ENCODE assay signal across 8 cellular contexts in genomic region chr17:54968259-54968953, GRCh38. TPM values are rescaled to one million over a fixed set of nuclear protein-coding genes. Genes with fewer than 3 reads are reported as not detected.
DNase-seq lines count a peak whose midpoint lies in the region; ATAC-seq and TF ChIP-seq lines count a peak whose summit lies in the region.

TSS of gene COX11 (minus strand) at chr17:54968654. CDS start at chr17:54968646, 8 bp downstream.
TSS of gene STXBP4 (plus strand) at chr17:54968765. CDS start at chr17:54986220, 17,455 bp downstream.

- H3K9me3 ChIP-seq in spleen, result no peaks in the 10 kb centered on the region

- peak; percentile 42 for TF ChIP-seq CTCF in AG10803 (conservative IDR thresholded peaks at IDR 0.05; ENCODE audit: low read length)
- no peak for TF ChIP-seq CTCF in activated B cell treated with CpG ODN at 0.5 μM for 24 hours (IDR thresholded peaks at IDR 0.05)
- peak in 7 of 11 experiments; percentile 17 to 52 (median 41) for TF ChIP-seq CTCF in spleen (IDR thresholded peaks at IDR 0.05 in 8 of 11, conservative IDR thresholded peaks at IDR 0.05 in 3 of 11)

- H3K4me3 Mint-ChIP-seq in activated B cell treated with CpG ODN at 0.5 μM for 24 hours, result no peak within 1 kb of the TSS
- no peak within 1 kb of the TSS for H3K4me3 Mint-ChIP-seq in central memory CD8-positive, alpha-beta T cell

- no peaks in the 10 kb centered on the region for H3K9me3 Mint-ChIP-seq in activated B cell treated with CpG ODN at 0.5 μM for 24 hours
- H3K9me3 Mint-ChIP-seq in central memory CD8-positive, alpha-beta T cell, result no peaks in the 10 kb centered on the region

- H3K27ac ChIP-seq in spleen, result peak within 1 kb of the TSS; percentile 74 to 90 (median 85)

- H3K36me3 Mint-ChIP-seq in activated B cell treated with CpG ODN at 0.5 μM for 24 hours (ENCODE audit: low read depth), result peaks cover 15% of the 10 kb centered on the region
- H3K36me3 Mint-ChIP-seq in central memory CD8-positive, alpha-beta T cell (ENCODE audit: insufficient read depth), result peaks cover 17% of the 10 kb centered on the region

- H3K4me3 ChIP-seq in AG10803 (ENCODE audit: low read length), result peak within 1 kb of the TSS; percentile 94
- H3K4me3 ChIP-seq in spleen, result peak within 1 kb of the TSS; percentile 70 to 97 (median 92)

- H3K27me3 ChIP-seq in spleen (replicated peaks in 1 of 7), result no peaks in the 10 kb centered on the region

- H3K27me3 Mint-ChIP-seq in activated B cell treated with CpG ODN at 0.5 μM for 24 hours, result no peaks in the 10 kb centered on the region
- no peaks in the 10 kb centered on the region for H3K27me3 Mint-ChIP-seq in central memory CD8-positive, alpha-beta T cell

- no peak within 1 kb of the TSS for H3K27ac Mint-ChIP-seq in activated B cell treated with CpG ODN at 0.5 μM for 24 hours
- H3K27ac Mint-ChIP-seq in central memory CD8-positive, alpha-beta T cell (ENCODE audit: low read depth), result no peak within 1 kb of the TSS

- peak; percentile 95 for DNase-seq in AG10803 (ENCODE audit: low read depth)
- peak; percentile 89 for DNase-seq in NCI-H2227 treated with DMSO at 0.1 percent for 48 hours (lab: John Stamatoyannopoulos, UW)
- peak; percentile 90 for DNase-seq in activated B cell treated with CpG ODN at 0.5 μM for 24 hours
- peak; percentile 86 to 92 for DNase-seq in central memory CD8-positive, alpha-beta T cell (ENCODE audit: low spot score in 2 of 2)
- DNase-seq in iris pigment epithelial cell (ENCODE audit: low read depth), result peak; percentile 97
- peak; percentile 98 for DNase-seq in spleen

- ATAC-seq in GM19025 (IDR thresholded peaks at IDR 0.05; ENCODE audit: low read depth, unreplicated experiment), result peak; percentile 90
- ATAC-seq in HG03196 (IDR thresholded peaks at IDR 0.05; ENCODE audit: unreplicated experiment), result peak; percentile 92
- peak; percentile 97 for ATAC-seq in activated B cell treated with CpG ODN at 0.5 μM for 24 hours (ENCODE audit: low read depth)
- peak; percentile 92 for ATAC-seq in central memory CD8-positive, alpha-beta T cell (replicated peaks; ENCODE audit: extremely low read depth, poor library complexity, severe bottlenecking)

- TF ChIP-seq POLR2A in spleen (IDR thresholded peaks at IDR 0.05), result peak in 1 of 3 donors; percentile 79

- H3K4me1 ChIP-seq in spleen, result peaks cover 10 to 50% (median 32%) of the 10 kb centered on the region in 6 donors

- intact Hi-C loops in activated B cell treated with CpG ODN at 0.5 μM for 24 hours (cut with micrococcal nuclease) (loop anchor here (1.0 to 10.0 kb wide), 5 partner anchors 266 to 784 kb away; partner anchors contain the start of genes HLF and PCTP), spleen (cut with DNase I; ENCODE audit: low total_unique reads) (no loop called here)

- peaks cover 0 to 23% (median 7%) of the 10 kb centered on the region in 6 donors for H3K36me3 ChIP-seq in spleen

- peaks cover 24% of the 10 kb centered on the region for H3K4me1 Mint-ChIP-seq in activated B cell treated with CpG ODN at 0.5 μM for 24 hours
- H3K4me1 Mint-ChIP-seq in central memory CD8-positive, alpha-beta T cell, result peaks cover 25% of the 10 kb centered on the region

- 0% methylated on average over 52 to 56 of the region's 56 CpGs for WGBS in spleen, 5 donors

- POLR2A ChIA-PET in activated B cell treated with CpG ODN at 0.5 μM for 24 hours (lab: Charles Lee), result no interaction called here

- CTCF ChIA-PET in activated B cell treated with CpG ODN at 0.5 μM for 24 hours (lab: Charles Lee), result interaction anchor here (1.1 kb wide), 1 partner anchor 24 kb away, joined by 4 read pairs; no protein-coding TSS in a partner anchor

RNA-seq across cellular contexts. Expression of gene COX11, which starts in this region (rescaled TPM):
- total RNA-seq in activated B cell treated with CpG ODN at 0.5 μM for 24 hours (38.5 and 46.5 TPM in 2 replicates), spleen (10 to 100 TPM; 30.8 to 47.0 (median 37.8) TPM)
- polyA plus RNA-seq in spleen, result 10 to 100 TPM; 20.4 to 25.9 (median 20.8) TPM

RNA-seq across cellular contexts. Expression of gene STXBP4, which starts in this region (rescaled TPM):
- total RNA-seq in activated B cell treated with CpG ODN at 0.5 μM for 24 hours (6.9 and 9.5 TPM in 2 replicates), spleen (10 to 100 TPM in 4 of 7 donors, 1 to 10 TPM in 3; 4.8 to 45.5 (median 11.4) TPM)
- under 1 TPM; 0.67 to 0.93 (median 0.70) TPM for polyA plus RNA-seq in spleen

Comparison
In these comparisons a context has a peak if more than half of its experiments do, and no peak if none do; other contexts are left out.
1. Peak in every context shown above with its lines: DNase-seq, ATAC-seq, H3K4me3 ChIP-seq and H3K27ac ChIP-seq.